9 cellular contexts compared by ENCODE assay signal in genomic region chr1:235632538-235633219, GRCh38. TPM values are rescaled to one million over a fixed set of nuclear protein-coding genes. Genes with fewer than 3 reads are reported as not detected.
DNase-seq lines count a peak whose midpoint lies in the region; ATAC-seq, FAIRE-seq and TF ChIP-seq lines count a peak whose summit lies in the region.
"Had no signal": no experiment of that assay in that cellular context is flagged by ENCODE, and none has a peak within 500 bp of the region (broad histone marks: within the 10 kb centered on the region; RNA-seq: fewer than 3 reads in every experiment).

No MANE protein-coding gene starts in this region.

- H3K27ac Mint-ChIP-seq in endothelial cell (ENCODE audit: unreplicated experiment), result no peak overlapping the region

- peak; percentile 89 for ATAC-seq in GM18498 (IDR thresholded peaks at IDR 0.05; ENCODE audit: unreplicated experiment)

- H3K4me3 ChIP-seq in testis, result no peak overlapping the region

- FAIRE-seq in H54 (lab: Jason Lieb, UNC), result no peak
- no peak for FAIRE-seq in urothelium cell line (lab: Jason Lieb, UNC)
- FAIRE-seq: TTC549 had no signal

- H3K9me3 ChIP-seq in testis, result no peaks in the 10 kb centered on the region

- no peaks in the 10 kb centered on the region for H3K4me1 ChIP-seq in testis

- DNase-seq in H54 (ENCODE audit: insufficient read length, low spot score), result peak; percentile 26
- DNase-seq in NCI-H1694 treated with DMSO at 0.1 percent for 48 hours (lab: John Stamatoyannopoulos, UW), result peak; percentile 97
- DNase-seq in dermis microvascular lymphatic vessel endothelial cell (ENCODE audit: low read depth in 2 of 2), result peak; percentile 85 to 87
- peak; percentile 48 for DNase-seq in urothelium cell line (ENCODE audit: low spot score)
- no peak for DNase-seq in endothelial cell (ENCODE audit: low spot score)
- no peak for DNase-seq in testis
- no peak for DNase-seq in NCI-H82 (lab: John Stamatoyannopoulos, UW)

- H3K4me1 Mint-ChIP-seq in endothelial cell (ENCODE audit: unreplicated experiment), result no peaks in the 10 kb centered on the region

- no peaks in the 10 kb centered on the region for H3K36me3 ChIP-seq in testis (ENCODE audit: low read depth, missing control alignments)

- WGBS in testis, 2 donors, result 40 to 43% methylated on average over 14 of the region's 14 CpGs

- intact Hi-C loops in testis (cut with DNase I; ENCODE audit: low total_unique reads), result no loop called here

- H3K36me3 Mint-ChIP-seq in endothelial cell (ENCODE audit: low read depth, unreplicated experiment), result no peaks in the 10 kb centered on the region

- no peaks in the 10 kb centered on the region for H3K27me3 ChIP-seq in testis

- no peaks in the 10 kb centered on the region for H3K9me3 Mint-ChIP-seq in endothelial cell (ENCODE audit: unreplicated experiment)

- no peak for TF ChIP-seq POLR2A in H54 (IDR thresholded peaks at IDR 0.05; ENCODE audit: low read depth, low read length)
- TF ChIP-seq POLR2A in testis (IDR thresholded peaks at IDR 0.05), result no peak

- H3K27ac ChIP-seq in testis, result no peak overlapping the region

- no peaks in the 10 kb centered on the region for H3K27me3 Mint-ChIP-seq in endothelial cell (ENCODE audit: unreplicated experiment)

- TF ChIP-seq CTCF in endothelial cell (IDR thresholded peaks at IDR 0.05; ENCODE audit: unreplicated experiment) (no peak), testis (IDR thresholded peaks at IDR 0.05) (no peak)

- no peak overlapping the region for H3K4me3 Mint-ChIP-seq in endothelial cell (ENCODE audit: unreplicated experiment)

RNA-seq across cellular contexts. Expression of gene GNG4, which starts 16.9 kb away (rescaled TPM):
- 0.13 and 0.25 TPM in 2 replicates for total RNA-seq in dermis microvascular lymphatic vessel endothelial cell
- 1.8 TPM for total RNA-seq in endothelial cell (ENCODE audit: unreplicated experiment)
- total RNA-seq in testis, result 1 to 10 TPM; 2.9 to 3.2 TPM
- 3.3 TPM for polyA plus RNA-seq in testis (ENCODE audit: insufficient read depth, low read depth, low replicate concordance)

Comparison
In these comparisons a context has a peak if more than half of its experiments do, and no peak if none do; other contexts are left out.
1. DNase-seq: peak in H54 (single experiment), NCI-H1694 treated with DMSO at 0.1 percent for 48 hours (single experiment), dermis microvascular lymphatic vessel endothelial cell (2 of 2) and urothelium cell line (single experiment); none in endothelial cell (single experiment), testis (single experiment) and NCI-H82 (single experiment).